Comparison of ENCODE assay signal across 23 cellular contexts in genomic region chr2:30203156-30203555, GRCh38.
"Had no signal": no experiment of that assay in that cellular context is flagged by ENCODE, and none has a peak within 500 bp of the region (broad histone marks: within the 10 kb centered on the region; RNA-seq: fewer than 3 reads in every experiment).

No MANE protein-coding gene starts in this region.

- H3K27ac ChIP-seq: lower lobe of right lung, ovary, right atrium auricular region, right lobe of liver, skin epidermis, suprapubic skin, thoracic aorta, tibial artery, uterus had no signal

- H3K4me3 ChIP-seq: lower lobe of right lung, ovary, right atrium auricular region, right lobe of liver, skin epidermis, suprapubic skin, thoracic aorta, tibial artery, uterus had no signal

- H3K36me3 ChIP-seq: lower lobe of right lung, ovary, right atrium auricular region, right lobe of liver, suprapubic skin, thoracic aorta, tibial artery, uterus had no signal

- DNase-seq: kidney glomerular epithelial cell; left cardiac atrium; lower lobe of right lung; mammary epithelial cell; mesenchymal stem cell; naive thymus-derived CD4-positive, alpha-beta T cell; ovary; right lobe of liver; stimulated activated CD4-positive, alpha-beta T cell treated with anti-CD3 and anti-CD28 coated beads, Interleukin-12 subunit alpha, Interleukin-12 subunit beta, amount 100 ng/mL, for 4 hours; stimulated activated CD4-positive, alpha-beta T cell treated with anti-CD3 and anti-CD28 coated beads, Interleukin-15, amount 100 ng/mL, for 24 hours; stimulated activated CD4-positive, alpha-beta T cell treated with anti-CD3 and anti-CD28 coated beads, Interleukin-2, amount 100 ng/mL, for 24 hours; stimulated activated CD4-positive, alpha-beta T cell treated with anti-CD3 and anti-CD28 coated beads, Interleukin-4, amount 100 ng/mL, for 1 hour; stimulated activated naive B cell treated with anti-CD40 and anti-IgM and Interleukin-4, amounts not matched to agents 10 μg/mL and 1 μg/mL and 100 μg/mL, for 72 hours; stimulated activated naive CD8-positive, alpha-beta T cell treated with anti-CD3 and anti-CD28 coated beads, Interleukin-15, Interleukin-2, amounts not matched to agents 100 U/mL and 50 U/mL, for 24 hours; tibial artery; trophoblast cell; uterus had no signal

- H3K4me1 ChIP-seq: right lobe of liver, suprapubic skin had no signal

- ATAC-seq: left cardiac atrium; left lobe of liver; lower lobe of right lung; naive thymus-derived CD4-positive, alpha-beta T cell; natural killer cell treated with Interleukin-12 subunit alpha and Interleukin-12 subunit beta and Interleukin-15 and Interleukin-18, amount 100 ng/mL, for 72 hours; right lobe of liver; stimulated activated naive B cell treated with anti-CD40 and anti-IgM and Interleukin-4, amounts not matched to agents 10 μg/mL and 1 μg/mL and 100 μg/mL, for 72 hours; stimulated activated naive CD8-positive, alpha-beta T cell treated with anti-CD3 and anti-CD28 coated beads, Interleukin-15, Interleukin-2, amounts not matched to agents 100 U/mL and 50 U/mL, for 24 hours had no signal

- H3K9me3 ChIP-seq: lower lobe of right lung, ovary, right atrium auricular region, right lobe of liver, suprapubic skin, thoracic aorta, tibial artery, uterus had no signal

- H3K27me3 ChIP-seq: ovary, right atrium auricular region, right lobe of liver, suprapubic skin, tibial artery, uterus had no signal
